In the genomic region with DNA sequence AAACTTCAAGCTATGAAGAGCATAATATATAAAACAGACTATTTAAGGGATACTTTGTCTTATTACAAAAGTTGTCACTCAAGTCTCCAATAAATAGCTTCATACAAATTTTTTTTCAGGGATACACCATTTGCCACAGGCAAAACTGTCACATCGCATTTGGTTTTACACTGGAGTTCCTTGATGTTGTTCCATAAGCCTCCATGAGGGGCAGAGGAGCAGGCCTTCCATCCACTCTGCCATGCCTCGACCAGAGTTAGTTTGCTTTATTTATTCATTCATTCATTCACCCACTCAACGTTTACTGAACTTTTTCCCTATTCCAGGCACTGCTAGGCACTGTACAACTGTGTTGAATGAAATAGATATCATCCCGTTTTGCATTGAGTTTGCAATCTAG, we compare ENCODE assay signal across 16 cellular contexts.
A peak's percentile ranks its signal among the peaks of the same experiment; 100 is the strongest.
DNase-seq lines count a peak whose midpoint lies in the region; ATAC-seq and TF ChIP-seq lines count a peak whose summit lies in the region.
"Had no signal": no experiment of that assay in that cellular context is flagged by ENCODE, and none has a peak within 500 bp of the region (broad histone marks: within the 10 kb centered on the region; RNA-seq: fewer than 3 reads in every experiment).

No MANE protein-coding gene starts in this region.

- no peaks in the 10 kb centered on the region for H3K79me2 ChIP-seq in OCI-LY7 (ENCODE audit: insufficient read depth, low read depth, low read length)

- H3K9me3 ChIP-seq in OCI-LY7 (ENCODE audit: low read length): no peaks in the 10 kb centered on the region

- H3K27me3 Mint-ChIP-seq in endothelial cell (ENCODE audit: unreplicated experiment) (no peaks in the 10 kb centered on the region), progenitor cell of endocrine pancreas (no peaks in the 10 kb centered on the region), natural killer cell (ENCODE audit: low read depth in 2 of 2) (no peaks in the 10 kb centered on the region)
- no peaks in the 10 kb centered on the region for H3K27me3 Mint-ChIP-seq in activated T-cell treated with anti-CD3 and anti-CD28 coated beads, Interleukin-2, amount 50 U/mL, for 24 hours
- H3K27me3 Mint-ChIP-seq: activated CD4-positive, alpha-beta memory T cell treated with anti-CD3 and anti-CD28 coated beads, Interleukin-2, amount 10 ng/mL, durations not matched to agents 7 days and 5 days; central memory CD8-positive, alpha-beta T cell; naive B cell had no signal

- no peak overlapping the region for H2AFZ ChIP-seq in OCI-LY7 (ENCODE audit: low read length)

- no TSS peak for BruUV-seq in OCI-LY7 (replicated peaks; lab: Mats Ljungman, UMichigan)

- no peaks in the 10 kb centered on the region for H3K4me1 ChIP-seq in OCI-LY7 (ENCODE audit: insufficient read depth, low read length, poor library complexity, severe bottlenecking)
- H3K4me1 ChIP-seq: esophagus squamous epithelium had no signal

- H3K4me2 ChIP-seq in OCI-LY7 (ENCODE audit: low read length): no peak overlapping the region

- ATAC-seq in natural killer cell: no peak
- ATAC-seq in GM21717 (IDR thresholded peaks at IDR 0.05; ENCODE audit: unreplicated experiment): no peak
- ATAC-seq in HG02970 (IDR thresholded peaks at IDR 0.05; ENCODE audit: low FRiP score, unreplicated experiment): no peak

- H3K9me3 Mint-ChIP-seq in endothelial cell (ENCODE audit: unreplicated experiment) (no peaks in the 10 kb centered on the region), progenitor cell of endocrine pancreas (ENCODE audit: low read depth) (peaks cover 5% of the 10 kb centered on the region), natural killer cell (peaks cover 12% of the 10 kb centered on the region in 2 donors)
- peaks cover 2% of the 10 kb centered on the region for H3K9me3 Mint-ChIP-seq in activated T-cell treated with anti-CD3 and anti-CD28 coated beads, Interleukin-2, amount 50 U/mL, for 24 hours
- H3K9me3 Mint-ChIP-seq: activated CD4-positive, alpha-beta memory T cell treated with anti-CD3 and anti-CD28 coated beads, Interleukin-2, amount 10 ng/mL, durations not matched to agents 7 days and 5 days had no signal

- H3K27ac ChIP-seq in OCI-LY7 (ENCODE audit: low read depth, low read length, poor library complexity, severe bottlenecking): no peak overlapping the region
- H3K27ac ChIP-seq: esophagus squamous epithelium had no signal

- TF ChIP-seq CTCF in GM12872 (IDR thresholded peaks at IDR 0.05; ENCODE audit: insufficient read depth, low read depth, low read length) (peak; percentile 41; the same call in 2 of the 3 replicates), OCI-LY7 (conservative IDR thresholded peaks at IDR 0.05; ENCODE audit: low read length) (peak; percentile 44; the same call in 1 of the 2 replicates), endothelial cell (IDR thresholded peaks at IDR 0.05; ENCODE audit: unreplicated experiment) (peak; percentile 24), progenitor cell of endocrine pancreas (IDR thresholded peaks at IDR 0.05; ENCODE audit: unreplicated experiment) (peak; percentile 38), natural killer cell (IDR thresholded peaks at IDR 0.05) (no peak)

- H3K9me2 ChIP-seq in OCI-LY7 (ENCODE audit: insufficient read depth, low read length): no peaks in the 10 kb centered on the region

- H3K4me3 Mint-ChIP-seq in endothelial cell (ENCODE audit: unreplicated experiment) (no peak overlapping the region), progenitor cell of endocrine pancreas (ENCODE audit: low read depth) (no peak overlapping the region), natural killer cell (no peak overlapping the region)
- no peak overlapping the region for H3K4me3 Mint-ChIP-seq in activated T-cell treated with anti-CD3 and anti-CD28 coated beads, Interleukin-2, amount 50 U/mL, for 24 hours
- H3K4me3 Mint-ChIP-seq: activated CD4-positive, alpha-beta memory T cell treated with anti-CD3 and anti-CD28 coated beads, Interleukin-2, amount 10 ng/mL, durations not matched to agents 7 days and 5 days; central memory CD8-positive, alpha-beta T cell; naive B cell had no signal

- H3K4me1 Mint-ChIP-seq in endothelial cell (ENCODE audit: unreplicated experiment): no peaks in the 10 kb centered on the region
- no peaks in the 10 kb centered on the region for H3K4me1 Mint-ChIP-seq in progenitor cell of endocrine pancreas (ENCODE audit: low read depth)
- no peaks in the 10 kb centered on the region for H3K4me1 Mint-ChIP-seq in activated T-cell treated with anti-CD3 and anti-CD28 coated beads, Interleukin-2, amount 50 U/mL, for 24 hours (ENCODE audit: low read depth)
- H3K4me1 Mint-ChIP-seq in natural killer cell: no peaks in the 10 kb centered on the region
- H3K4me1 Mint-ChIP-seq: activated CD4-positive, alpha-beta memory T cell treated with anti-CD3 and anti-CD28 coated beads, Interleukin-2, amount 10 ng/mL, durations not matched to agents 7 days and 5 days; central memory CD8-positive, alpha-beta T cell had no signal

- H4K20me1 ChIP-seq in OCI-LY7 (ENCODE audit: insufficient read depth, low read length): no peaks in the 10 kb centered on the region

- intact Hi-C loops in OCI-LY7 (cut with micrococcal nuclease; ENCODE audit: unreplicated experiment): no loop called here
- intact Hi-C loops in natural killer cell (cut with micrococcal nuclease): no loop called here

- peak; percentile 3 for DNase-seq in OCI-LY7 (ENCODE audit: low spot score)
- DNase-seq in endothelial cell (ENCODE audit: low spot score): no peak
- DNase-seq in progenitor cell of endocrine pancreas (ENCODE audit: low spot score, unreplicated experiment): no peak
- DNase-seq in activated T-cell treated with anti-CD3 and anti-CD28 coated beads, Interleukin-2, amount 50 U/mL, for 24 hours: no peak
- no peak for DNase-seq in natural killer cell
- DNase-seq: activated CD4-positive, alpha-beta memory T cell treated with anti-CD3 and anti-CD28 coated beads, Interleukin-2, amount 10 ng/mL, durations not matched to agents 7 days and 5 days; activated naive CD4-positive, alpha-beta T cell; esophagus squamous epithelium; kidney; naive B cell; NCI-H2107; small intestine had no signal

- POLR2A ChIA-PET in OCI-LY7 (lab: Charles Lee): interaction anchor here (0.6 to 1.1 kb wide), 2 partner anchors 18 to 23 kb away, joined by 3 read pairs; no protein-coding TSS in a partner anchor

- CTCF ChIA-PET in OCI-LY7 (lab: Charles Lee; ENCODE audit: unreplicated experiment): no interaction called here

- no peaks in the 10 kb centered on the region for H3K36me3 Mint-ChIP-seq in endothelial cell (ENCODE audit: low read depth, unreplicated experiment)
- H3K36me3 Mint-ChIP-seq in progenitor cell of endocrine pancreas (ENCODE audit: insufficient read depth): no peaks in the 10 kb centered on the region
- no peaks in the 10 kb centered on the region for H3K36me3 Mint-ChIP-seq in activated T-cell treated with anti-CD3 and anti-CD28 coated beads, Interleukin-2, amount 50 U/mL, for 24 hours (ENCODE audit: low read depth)
- no peaks in the 10 kb centered on the region for H3K36me3 Mint-ChIP-seq in natural killer cell
- H3K36me3 Mint-ChIP-seq: naive B cell had no signal

- H3K4me3 ChIP-seq in OCI-LY7 (ENCODE audit: low read depth, low read length, poor library complexity, severe bottlenecking): no peak overlapping the region
- H3K4me3 ChIP-seq: esophagus squamous epithelium had no signal

- no peaks in the 10 kb centered on the region for H3K36me3 ChIP-seq in OCI-LY7 (ENCODE audit: insufficient read depth, low read length)
- H3K36me3 ChIP-seq: esophagus squamous epithelium had no signal

- H3K27ac Mint-ChIP-seq in endothelial cell (ENCODE audit: unreplicated experiment): no peak overlapping the region
- no peak overlapping the region for H3K27ac Mint-ChIP-seq in progenitor cell of endocrine pancreas
- no peak overlapping the region for H3K27ac Mint-ChIP-seq in activated T-cell treated with anti-CD3 and anti-CD28 coated beads, Interleukin-2, amount 50 U/mL, for 24 hours
- H3K27ac Mint-ChIP-seq in natural killer cell: no peak overlapping the region
- H3K27ac Mint-ChIP-seq: activated CD4-positive, alpha-beta memory T cell treated with anti-CD3 and anti-CD28 coated beads, Interleukin-2, amount 10 ng/mL, durations not matched to agents 7 days and 5 days; naive B cell had no signal
